Comparison of ENCODE assay signal across 7 cellular contexts in the genomic region with DNA sequence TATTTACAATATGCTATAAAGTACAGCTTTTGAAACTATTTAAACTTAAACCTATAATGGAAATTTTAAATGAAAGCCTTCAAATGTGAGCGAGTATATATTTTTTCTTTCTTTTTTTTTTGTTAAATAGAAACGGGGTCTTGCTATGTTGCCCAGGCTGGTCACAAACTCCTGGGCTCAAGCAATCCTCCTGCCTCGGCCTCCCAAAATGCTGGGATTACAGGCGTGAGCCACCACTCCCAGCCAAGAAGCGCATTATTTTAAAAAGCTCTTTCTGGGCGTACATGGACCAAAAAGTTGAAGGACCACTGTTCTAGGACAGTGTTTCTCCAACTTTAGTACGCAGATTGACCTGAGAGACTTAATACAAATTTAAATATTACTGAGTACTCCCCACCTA.
"Had no signal": no experiment of that assay in that cellular context is flagged by ENCODE, and none has a peak within 500 bp of the region (broad histone marks: within the 10 kb centered on the region; RNA-seq: fewer than 3 reads in every experiment).

No MANE protein-coding gene starts in this region.

- H3K4me3 Mint-ChIP-seq: IgD-negative memory B cell had no signal

- H3K4me2 ChIP-seq: KMS-11 had no signal

- H3K27me3 Mint-ChIP-seq: IgD-negative memory B cell had no signal

- H3K27ac Mint-ChIP-seq: IgD-negative memory B cell had no signal

- H3K9me3 Mint-ChIP-seq: IgD-negative memory B cell had no signal

- H3K27ac ChIP-seq: HL-60, KMS-11 had no signal

- H3K9ac ChIP-seq: KMS-11 had no signal

- DNase-seq: IMR-90, KBM-7, KG1 had no signal

- FAIRE-seq: HTR-8/SVneo had no signal
